In genomic region chr1:91851130-91852010, GRCh38 we compare ENCODE assay signal across 8 cellular contexts. TPM values are rescaled to one million over a fixed set of nuclear protein-coding genes. Genes with fewer than 3 reads are reported as not detected.
DNase-seq lines count a peak whose midpoint lies in the region; ATAC-seq, FAIRE-seq and TF ChIP-seq lines count a peak whose summit lies in the region.

No MANE protein-coding gene starts in this region.

- H3K9me3 ChIP-seq in effector memory CD4-positive, alpha-beta T cell (ENCODE audit: control insufficient read depth, low read length) = no peaks in the 10 kb centered on the region

- H3K27ac ChIP-seq in effector memory CD4-positive, alpha-beta T cell (ENCODE audit: insufficient read depth, low read length, poor library complexity, severe bottlenecking) = no peak overlapping the region

- H3K4me1 ChIP-seq in effector memory CD4-positive, alpha-beta T cell (ENCODE audit: control insufficient read depth, insufficient read depth, low read length, poor library complexity, severe bottlenecking) = no peaks in the 10 kb centered on the region

- FAIRE-seq in GM12892 (lab: Jason Lieb, UNC) = no peak

- DNase-seq in GM04504 (ENCODE audit: low read depth) (peak; percentile 32), SHP77 (lab: John Stamatoyannopoulos, UW) (peak; percentile 53 to 60), head of caudate nucleus (peak; percentile 9 to 82 (median 44)), renal cortical epithelial cell (ENCODE audit: low read depth) (peak; percentile 71), GM12892 (ENCODE audit: insufficient read length) (no peak)
- no peak for DNase-seq in activated CD4-positive, alpha-beta T cell treated with anti-CD3 and anti-CD28 coated beads for 1 hour
- DNase-seq in effector memory CD4-positive, alpha-beta T cell = no peak

- no peak for TF ChIP-seq POLR2A in GM12892 (IDR thresholded peaks at IDR 0.05; ENCODE audit: low read depth, low read length)

- H3K27me3 ChIP-seq in effector memory CD4-positive, alpha-beta T cell (replicated peaks; ENCODE audit: control insufficient read depth, insufficient read depth, low read length, poor library complexity, severe bottlenecking) = no peaks in the 10 kb centered on the region

- H3K4me3 ChIP-seq in effector memory CD4-positive, alpha-beta T cell (ENCODE audit: insufficient read depth, low read depth, low read length, poor library complexity, severe bottlenecking) = no peak overlapping the region

- ATAC-seq in HG03469 (IDR thresholded peaks at IDR 0.05; ENCODE audit: unreplicated experiment) = no peak

- H3K36me3 ChIP-seq in effector memory CD4-positive, alpha-beta T cell (ENCODE audit: control insufficient read depth, insufficient read depth, low read length) = no peaks in the 10 kb centered on the region

- intact Hi-C loops in head of caudate nucleus (cut with DNase I) = no loop called here

RNA-seq across cellular contexts. Expression of gene TGFBR3, which starts 34.6 kb away (rescaled TPM):
- 4.0 and 11.0 TPM in 2 replicates for total RNA-seq in renal cortical epithelial cell
- 4.8 TPM for polyA plus RNA-seq in GM12892 (2012; ENCODE audit: missing spikeins)

Comparison
In these comparisons a context has a peak if more than half of its experiments do, and no peak if none do; other contexts are left out.
1. DNase-seq: peak in GM04504 (single experiment), SHP77 (2 of 2), head of caudate nucleus (42 of 42) and renal cortical epithelial cell (single experiment); none in activated CD4-positive, alpha-beta T cell treated with anti-CD3 and anti-CD28 coated beads for 1 hour (single experiment), GM12892 (single experiment) and effector memory CD4-positive, alpha-beta T cell (0 of 3).